In the genomic region with DNA sequence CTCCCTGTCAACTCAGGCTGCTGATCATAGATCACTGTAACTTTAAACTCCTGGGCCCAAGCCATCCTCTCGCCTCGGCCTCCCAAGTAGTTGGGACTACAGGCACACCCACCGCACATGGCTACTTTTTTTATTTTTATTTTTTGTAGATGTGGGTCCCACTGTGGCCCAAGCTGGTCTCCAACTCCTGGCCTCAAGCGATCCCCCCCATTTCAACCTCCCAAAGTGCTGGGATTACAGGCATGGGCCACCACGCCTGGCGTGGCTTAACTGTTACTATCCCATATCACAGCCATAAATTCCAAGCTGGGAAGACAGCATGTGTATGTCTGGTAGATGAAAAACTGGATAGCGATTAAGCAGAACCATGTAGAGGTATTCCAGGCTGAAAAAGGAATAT, we compare ENCODE assay signal across 8 cellular contexts. TPM values are rescaled to one million over a fixed set of nuclear protein-coding genes. Genes with fewer than 3 reads are reported as not detected.
A peak's percentile ranks its signal among the peaks of the same experiment; 100 is the strongest.
DNase-seq lines count a peak whose midpoint lies in the region; ATAC-seq, FAIRE-seq and TF ChIP-seq lines count a peak whose summit lies in the region.

No MANE protein-coding gene starts in this region.

- no peaks in the 10 kb centered on the region for H3K9me3 ChIP-seq in HCT116 (ENCODE audit: control insufficient read depth in 1 of 2, insufficient read depth in 1 of 2, low read depth in 1 of 2, low read length in 2 of 2)
- no peaks in the 10 kb centered on the region for H3K9me3 ChIP-seq in right cardiac atrium (ENCODE audit: control insufficient read depth, low read length)
- no peaks in the 10 kb centered on the region for H3K9me3 ChIP-seq in spleen

- peak overlapping the region; percentile 76 for H3K9ac ChIP-seq in HCT116 (ENCODE audit: low read length)

- H3K4me1 ChIP-seq in HCT116 (ENCODE audit: control insufficient read depth in 1 of 2, insufficient read depth in 2 of 2, low read length in 2 of 2) = peaks cover 5 to 24% of the 10 kb centered on the region in 2 experiments
- peaks cover 5% of the 10 kb centered on the region for H3K4me1 ChIP-seq in right cardiac atrium (ENCODE audit: control insufficient read depth, insufficient read depth, low read length)
- peaks cover 20 to 74% (median 45%) of the 10 kb centered on the region in 6 donors for H3K4me1 ChIP-seq in spleen

- TF ChIP-seq CTCF in HCT116 (IDR thresholded peaks at IDR 0.05 in 2 of 3, conservative IDR thresholded peaks at IDR 0.05 in 1 of 3; ENCODE audit: borderline replicate concordance in 1 of 3, insufficient read depth in 1 of 3, low read depth in 2 of 3, low read length in 2 of 3) (no peak), spleen (IDR thresholded peaks at IDR 0.05 in 8 of 11, conservative IDR thresholded peaks at IDR 0.05 in 3 of 11) (no peak)

- no peak for TF ChIP-seq RAD21 in HCT116 (IDR thresholded peaks at IDR 0.05; ENCODE audit: low read depth)

- no peaks in the 10 kb centered on the region for H4K20me1 ChIP-seq in HCT116 (ENCODE audit: insufficient read depth)

- H3K27me3 ChIP-seq in HCT116 (ENCODE audit: insufficient read depth, low read length) (no peaks in the 10 kb centered on the region), right cardiac atrium (ENCODE audit: control insufficient read depth, insufficient read depth) (no peaks in the 10 kb centered on the region), spleen (replicated peaks in 1 of 7) (no peaks in the 10 kb centered on the region)

- no peaks in the 10 kb centered on the region for H3K9me2 ChIP-seq in HCT116 (ENCODE audit: insufficient read depth)

- no peaks in the 10 kb centered on the region for H3K27me3 Mint-ChIP-seq in activated CD4-positive, alpha-beta memory T cell treated with anti-CD3 and anti-CD28 coated beads, Interleukin-2, amount 10 ng/mL, durations not matched to agents 7 days and 5 days

- H3K4me2 ChIP-seq in HCT116 (ENCODE audit: low read length) = peak overlapping the region; percentile 98

- H3K4me3 ChIP-seq in HCT116 (replicated peaks in 1 of 2; ENCODE audit: low read depth in 1 of 2, low read length in 2 of 2) (peak overlapping the region; percentile 78 to 96), right cardiac atrium (ENCODE audit: low read length) (peak overlapping the region; percentile 90), spleen (peak overlapping the region; percentile 54 to 96 (median 82))

- DNase-seq in HCT116 (ENCODE audit: low read depth, low spot score) (no peak), right cardiac atrium (no peak), spleen (no peak), ecto neural progenitor cell (ENCODE audit: low spot score) (no peak), RCC 7860 (ENCODE audit: low spot score) (no peak), dedifferentiated amniotic fluid mesenchymal stem cell (ENCODE audit: extremely low spot score) (no peak)
- no peak for DNase-seq in activated CD4-positive, alpha-beta memory T cell treated with anti-CD3 and anti-CD28 coated beads, Interleukin-2, amount 10 ng/mL, durations not matched to agents 7 days and 5 days

- POLR2A ChIA-PET in HCT116 (lab: Charles Lee) = interaction anchor here (2.0 kb wide), 1 partner anchor 17 kb away, joined by 14 read pairs; a partner anchor contains a TSS
- POLR2A ChIA-PET in activated CD4-positive, alpha-beta memory T cell treated with anti-CD3 and anti-CD28 coated beads, Interleukin-2, amount 10 ng/mL, durations not matched to agents 7 days and 5 days (lab: Charles Lee) = interaction anchor here (1.5 to 8.7 kb wide), 11 partner anchors 8 to 43 kb away, joined by 7 to 100 read pairs (median 11); a partner anchor contains a TSS

- H3K36me3 Mint-ChIP-seq in activated CD4-positive, alpha-beta memory T cell treated with anti-CD3 and anti-CD28 coated beads, Interleukin-2, amount 10 ng/mL, durations not matched to agents 7 days and 5 days (ENCODE audit: low read depth) = peaks cover 34% of the 10 kb centered on the region

- peaks cover 58% of the 10 kb centered on the region for H3K79me2 ChIP-seq in HCT116 (ENCODE audit: insufficient read depth, low read length)

- RAD21 ChIA-PET in HCT116 (lab: Charles Lee; ENCODE audit: low non-redundant PET in 1 of 2, low total read pairs in 2 of 2, uncharacterized antibody in 2 of 2, unreplicated experiment in 2 of 2) = interaction anchor here in 1 of 2 experiments (1.0 kb wide), 1 partner anchor 266 kb away, joined by 3 read pairs; no protein-coding TSS in a partner anchor

- intact Hi-C loops in HCT116 (cut with micrococcal nuclease) = loop anchor here (1.0 kb wide), 1 partner anchor 16 kb away; no protein-coding TSS in a partner anchor
- intact Hi-C loops in right cardiac atrium (cut with DNase I) = no loop called here
- intact Hi-C loops in spleen (cut with DNase I; ENCODE audit: low total_unique reads) = no loop called here

- TF ChIP-seq POLR2A in HCT116 (IDR thresholded peaks at IDR 0.05; ENCODE audit: borderline replicate concordance, extremely low read depth, insufficient read depth, insufficient read length) (no peak), spleen (IDR thresholded peaks at IDR 0.05) (no peak)

- H3K9me3 Mint-ChIP-seq in activated CD4-positive, alpha-beta memory T cell treated with anti-CD3 and anti-CD28 coated beads, Interleukin-2, amount 10 ng/mL, durations not matched to agents 7 days and 5 days = no peaks in the 10 kb centered on the region

- BruUV-seq in HCT116 (replicated peaks; lab: Mats Ljungman, UMichigan) = no TSS peak

- FAIRE-seq in RCC 7860 (lab: Jason Lieb, UNC) = no peak

- H3K36me3 ChIP-seq in HCT116 (ENCODE audit: control insufficient read depth in 1 of 2, insufficient read depth in 2 of 2, low read length in 2 of 2) (peaks cover 7 to 11% of the 10 kb centered on the region in 2 experiments; a peak in 3 of 4 replicates), spleen (peaks cover 0 to 50% (median 13%) of the 10 kb centered on the region in 6 donors)

- H3K27ac ChIP-seq in HCT116 (ENCODE audit: low read depth, low read length) (no peak overlapping the region), right cardiac atrium (ENCODE audit: low read length) (no peak overlapping the region), spleen (peak overlapping the region in 1 of 8 donors; percentile 89)

- peak overlapping the region; percentile 93 for H3K4me3 Mint-ChIP-seq in activated CD4-positive, alpha-beta memory T cell treated with anti-CD3 and anti-CD28 coated beads, Interleukin-2, amount 10 ng/mL, durations not matched to agents 7 days and 5 days

- 67% methylated on average over 7 of the region's 7 CpGs for WGBS in right cardiac atrium
- WGBS in spleen, 5 donors = 78 to 90% (median 83%) methylated on average over 7 of the region's 7 CpGs

- H3K27ac Mint-ChIP-seq in activated CD4-positive, alpha-beta memory T cell treated with anti-CD3 and anti-CD28 coated beads, Interleukin-2, amount 10 ng/mL, durations not matched to agents 7 days and 5 days = peak overlapping the region; percentile 70

- CTCF ChIA-PET in HCT116 (lab: Charles Lee) = interaction anchor here (1.5 to 3.5 kb wide), 3 partner anchors 16 to 326 kb away, joined by 3 to 35 read pairs (median 25); a partner anchor contains a TSS
- CTCF ChIA-PET in activated CD4-positive, alpha-beta memory T cell treated with anti-CD3 and anti-CD28 coated beads, Interleukin-2, amount 10 ng/mL, durations not matched to agents 7 days and 5 days (lab: Charles Lee) = interaction anchor here (1.0 to 9.4 kb wide), 11 partner anchors 10 to 333 kb away, joined by 5 to 150 read pairs (median 14); a partner anchor contains a TSS

- H3K4me1 Mint-ChIP-seq in activated CD4-positive, alpha-beta memory T cell treated with anti-CD3 and anti-CD28 coated beads, Interleukin-2, amount 10 ng/mL, durations not matched to agents 7 days and 5 days = peaks cover 50% of the 10 kb centered on the region

- no peak for ATAC-seq in HCT116
- no peak for ATAC-seq in right cardiac atrium
- ATAC-seq in GM21381 (IDR thresholded peaks at IDR 0.05; ENCODE audit: unreplicated experiment) = no peak

- no peak overlapping the region for H2AFZ ChIP-seq in HCT116 (ENCODE audit: low read depth, low read length, poor library complexity, severe bottlenecking)

TF ChIP-seq in HCT116, 20 proteins besides CTCF, POLR2A, EP300 and RAD21 (continues in another document):
- no peak for TF ChIP-seq CEBPB (IDR thresholded peaks at IDR 0.05; ENCODE audit: low read depth)

RNA-seq across cellular contexts. Expression of a gene that starts 1.0 kb away (rescaled TPM):
- total RNA-seq in HCT116 (2021; ENCODE audit: unreplicated experiment) = 91.9 TPM
- polyA plus RNA-seq in HCT116 (2012) = 91.2 and 93.8 TPM in 2 replicates
- total RNA-seq in activated CD4-positive, alpha-beta memory T cell treated with anti-CD3 and anti-CD28 coated beads, Interleukin-2, amount 10 ng/mL, durations not matched to agents 7 days and 5 days = 10 to 100 TPM; 72.0 to 77.9 TPM
- 10 to 100 TPM; 25.4 to 35.0 (median 28.0) TPM for total RNA-seq in right cardiac atrium
- 28.8 TPM for polyA plus RNA-seq in right cardiac atrium
- 10 to 100 TPM; 51.1 to 71.3 (median 60.7) TPM for total RNA-seq in spleen
- 100 to 1,000 TPM in 1 of 3 donors, 10 to 100 TPM in 2; 66.3 to 108 (median 89.3) TPM for polyA plus RNA-seq in spleen

RNA-seq across cellular contexts. Expression of a gene that starts 1.2 kb away (rescaled TPM):
- total RNA-seq in HCT116 (2021; ENCODE audit: unreplicated experiment) = 8.7 TPM
- 5.1 and 5.4 TPM in 2 replicates for polyA plus RNA-seq in HCT116 (2012)
- total RNA-seq in activated CD4-positive, alpha-beta memory T cell treated with anti-CD3 and anti-CD28 coated beads, Interleukin-2, amount 10 ng/mL, durations not matched to agents 7 days and 5 days = 10 to 100 TPM; 18.8 to 19.4 TPM
- 1 to 10 TPM; 1.2 to 2.0 (median 1.3) TPM for total RNA-seq in right cardiac atrium
- 1.5 TPM for polyA plus RNA-seq in right cardiac atrium
- total RNA-seq in spleen = 10 to 100 TPM in 3 of 7 donors, 1 to 10 TPM in 4; 8.7 to 12.8 (median 9.9) TPM
- polyA plus RNA-seq in spleen = 10 to 100 TPM; 13.7 to 26.2 (median 25.1) TPM

RNA-seq across cellular contexts. Expression of a gene that starts 15.6 kb away (rescaled TPM):
- 37.2 TPM for total RNA-seq in HCT116 (2021; ENCODE audit: unreplicated experiment)
- polyA plus RNA-seq in HCT116 (2012) = 29.5 and 30.8 TPM in 2 replicates
- total RNA-seq in activated CD4-positive, alpha-beta memory T cell treated with anti-CD3 and anti-CD28 coated beads, Interleukin-2, amount 10 ng/mL, durations not matched to agents 7 days and 5 days = 10 to 100 TPM; 69.8 to 71.8 TPM
- total RNA-seq in right cardiac atrium = 1 to 10 TPM; 3.8 to 6.7 (median 5.1) TPM
- polyA plus RNA-seq in right cardiac atrium = 4.3 TPM
- total RNA-seq in spleen = 10 to 100 TPM; 34.9 to 67.3 (median 47.9) TPM
- 10 to 100 TPM; 20.4 to 37.6 (median 35.0) TPM for polyA plus RNA-seq in spleen

RNA-seq across cellular contexts. Expression of a gene that starts 16.8 kb away (rescaled TPM):
- total RNA-seq in HCT116 (2021; ENCODE audit: unreplicated experiment) = 142 TPM
- polyA plus RNA-seq in HCT116 (2012) = 98.0 and 103 TPM in 2 replicates
- 100 to 1,000 TPM; 317 to 323 TPM for total RNA-seq in activated CD4-positive, alpha-beta memory T cell treated with anti-CD3 and anti-CD28 coated beads, Interleukin-2, amount 10 ng/mL, durations not matched to agents 7 days and 5 days
- 10 to 100 TPM; 15.8 to 53.0 (median 19.2) TPM for total RNA-seq in right cardiac atrium
- polyA plus RNA-seq in right cardiac atrium = 11.8 TPM
- total RNA-seq in spleen = 100 to 1,000 TPM in 3 of 7 donors, 10 to 100 TPM in 4; 72.5 to 123 (median 93.0) TPM
- 10 to 100 TPM; 35.4 to 46.5 (median 35.8) TPM for polyA plus RNA-seq in spleen

RNA-seq across cellular contexts. Expression of a gene that starts 46.4 kb away (rescaled TPM):
- 15.1 TPM for total RNA-seq in HCT116 (2021; ENCODE audit: unreplicated experiment)
- 10.4 and 10.6 TPM in 2 replicates for polyA plus RNA-seq in HCT116 (2012)
- total RNA-seq in activated CD4-positive, alpha-beta memory T cell treated with anti-CD3 and anti-CD28 coated beads, Interleukin-2, amount 10 ng/mL, durations not matched to agents 7 days and 5 days = 10 to 100 TPM; 13.6 to 13.9 TPM
- 10 to 100 TPM; 13.6 to 18.8 (median 17.4) TPM for total RNA-seq in right cardiac atrium
- 12.4 TPM for polyA plus RNA-seq in right cardiac atrium
- 10 to 100 TPM; 11.9 to 31.2 (median 19.3) TPM for total RNA-seq in spleen
- 10 to 100 TPM in 2 of 3 donors, 1 to 10 TPM in 1; 4.0 to 14.6 (median 12.8) TPM for polyA plus RNA-seq in spleen
